In the genomic region with DNA sequence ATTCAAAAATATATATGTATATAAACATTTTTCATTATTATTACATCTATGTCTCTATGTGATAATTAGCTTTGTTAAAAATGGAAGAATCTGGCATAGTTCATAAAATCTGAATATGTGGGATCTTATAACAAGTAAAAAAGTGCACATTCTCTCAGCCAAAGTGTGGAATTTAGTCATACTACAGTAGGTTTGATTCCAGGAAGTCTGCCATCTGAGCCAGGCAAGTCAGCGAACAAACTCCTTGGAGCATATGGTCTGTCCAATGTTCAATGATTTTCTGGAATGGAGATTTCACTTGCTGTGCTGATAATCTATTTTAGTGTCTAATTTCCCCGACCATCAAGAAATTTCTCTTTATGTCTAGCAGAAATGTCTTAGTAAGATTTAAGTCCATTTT, we compare ENCODE assay signal across 15 cellular contexts.
DNase-seq lines count a peak whose midpoint lies in the region; ATAC-seq and TF ChIP-seq lines count a peak whose summit lies in the region.
"Had no signal": no experiment of that assay in that cellular context is flagged by ENCODE, and none has a peak within 500 bp of the region (broad histone marks: within the 10 kb centered on the region; RNA-seq: fewer than 3 reads in every experiment).

No MANE protein-coding gene starts in this region.

- ATAC-seq in HG02588 (IDR thresholded peaks at IDR 0.05; ENCODE audit: unreplicated experiment) = no peak
- ATAC-seq: GM12878, HepG2 had no signal

- DNase-seq in NCI-H82 (lab: John Stamatoyannopoulos, UW) (peak; percentile 47), NCI-H82 treated with DMSO at 0.1 percent for 48 hours (lab: John Stamatoyannopoulos, UW; ENCODE audit: unreplicated experiment) (no peak), NCI-H524 (lab: John Stamatoyannopoulos, UW) (peak; percentile 52 to 57), middle frontal gyrus (ENCODE audit: extremely low spot score, low spot score) (peak; percentile 51), right atrium auricular region (ENCODE audit: low spot score) (no peak), HK-2 (ENCODE audit: unreplicated experiment) (no peak)
- DNase-seq: CD8-positive, alpha-beta memory T cell; GOT3 had no signal

- H3K36me3 ChIP-seq in right atrium auricular region = no peaks in the 10 kb centered on the region
- H3K36me3 ChIP-seq: BLaER1, HAP-1 had no signal

- no peak for TF ChIP-seq CTCF in right atrium auricular region (IDR thresholded peaks at IDR 0.05)

- no peak overlapping the region for H3K27ac ChIP-seq in right atrium auricular region
- H3K27ac ChIP-seq: 22Rv1, BLaER1 had no signal

- H3K9me3 ChIP-seq in right atrium auricular region = no peaks in the 10 kb centered on the region
- H3K9me3 ChIP-seq: BLaER1, HAP-1 had no signal

- no peaks in the 10 kb centered on the region for H3K27me3 ChIP-seq in right atrium auricular region
- H3K27me3 ChIP-seq: BLaER1 had no signal

- H3K4me1 ChIP-seq in right atrium auricular region = no peaks in the 10 kb centered on the region
- H3K4me1 ChIP-seq: BLaER1, Caco-2, HAP-1 had no signal

- no peak overlapping the region for H3K4me3 ChIP-seq in right atrium auricular region
- H3K4me3 ChIP-seq: BLaER1, GM12878, HAP-1 had no signal

Comparison
In these comparisons a context has a peak if more than half of its experiments do, and no peak if none do; other contexts are left out.
1. DNase-seq: peak in NCI-H82 (single experiment), NCI-H524 (2 of 2) and middle frontal gyrus (single experiment); none in NCI-H82 treated with DMSO at 0.1 percent for 48 hours (single experiment), right atrium auricular region (single experiment) and HK-2 (single experiment).